In genomic region chr3:95725770-95726169, GRCh38 we compare ENCODE assay signal across 26 cellular contexts.
"Had no signal": no experiment of that assay in that cellular context is flagged by ENCODE, and none has a peak within 500 bp of the region (broad histone marks: within the 10 kb centered on the region; RNA-seq: fewer than 3 reads in every experiment).

No MANE protein-coding gene starts in this region.

- H3K27ac ChIP-seq: colonic mucosa, coronary artery, dorsolateral prefrontal cortex, epithelial cell of prostate, esophagus muscularis mucosa, esophagus squamous epithelium, foreskin keratinocyte, gastrocnemius medialis, gastroesophageal sphincter, heart left ventricle, heart right ventricle had no signal

- DNase-seq: colonic mucosa; cortex of kidney; dermis blood vessel endothelial cell; dorsolateral prefrontal cortex; effector CD4-positive, alpha-beta T cell; effector CD8-positive, alpha-beta T cell; effector memory CD4-positive, alpha-beta T cell; effector memory CD8-positive, alpha-beta T cell; endodermal cell; erythroblast; esophagus squamous epithelium; foreskin fibroblast; foreskin keratinocyte; foreskin melanocyte; gastrocnemius medialis; glutamatergic neuron; head of caudate nucleus; heart left ventricle; heart right ventricle had no signal

- H3K4me3 ChIP-seq: colonic mucosa, coronary artery, dorsolateral prefrontal cortex, esophagus muscularis mucosa, esophagus squamous epithelium, gastrocnemius medialis, gastroesophageal sphincter, heart left ventricle, heart right ventricle had no signal

- H3K27me3 ChIP-seq: colonic mucosa, dorsolateral prefrontal cortex, esophagus muscularis mucosa, esophagus squamous epithelium, foreskin keratinocyte, gastrocnemius medialis, gastroesophageal sphincter, heart left ventricle, heart right ventricle had no signal

- H3K9me3 ChIP-seq: colonic mucosa, esophagus muscularis mucosa, esophagus squamous epithelium, gastrocnemius medialis, gastroesophageal sphincter, heart left ventricle, heart right ventricle had no signal

- H3K4me1 ChIP-seq: colonic mucosa, esophagus muscularis mucosa, esophagus squamous epithelium, foreskin keratinocyte, gastrocnemius medialis, gastroesophageal sphincter, heart left ventricle, heart right ventricle had no signal

- H3K36me3 ChIP-seq: colonic mucosa, esophagus muscularis mucosa, esophagus squamous epithelium, gastrocnemius medialis, gastroesophageal sphincter, heart left ventricle, heart right ventricle had no signal

- FAIRE-seq: endometrium, endothelial cell of umbilical vein had no signal

- ATAC-seq: effector memory CD8-positive, alpha-beta T cell; esophagus mucosa; foreskin keratinocyte; gastrocnemius medialis; gastroesophageal sphincter; heart left ventricle; heart right ventricle had no signal
